ENCODE assay signal across 1 cellular context in genomic region chr1:168709407-168709891, GRCh38.
TF ChIP-seq lines count a peak whose summit lies in the region.

No MANE protein-coding gene starts in this region.

TF ChIP-seq in SK-N-SH, 30 proteins besides CTCF, POLR2A, EP300 and RAD21 (continued from another document):
- no peak for TF ChIP-seq ZBTB33 (IDR thresholded peaks at IDR 0.05; ENCODE audit: borderline replicate concordance, low read depth)
- no peak for TF ChIP-seq REST (IDR thresholded peaks at IDR 0.05; ENCODE audit: low read depth, low read length)
- TF ChIP-seq NRF1 (IDR thresholded peaks at IDR 0.05; ENCODE audit: low read depth, low read length): no peak
- TF ChIP-seq EZH2phosphoT487 (IDR thresholded peaks at IDR 0.05; ENCODE audit: borderline replicate concordance, low read depth): no peak
- TF ChIP-seq USF2 (IDR thresholded peaks at IDR 0.05; ENCODE audit: borderline replicate concordance, low read depth, low read length): no peak
- no peak for TF ChIP-seq RCOR1 (IDR thresholded peaks at IDR 0.05; ENCODE audit: low read length)
- 0 out of 2 replicates have a peak, but pooled peaks have one; percentile 1 for TF ChIP-seq JUND (IDR thresholded peaks at IDR 0.05)
- TF ChIP-seq PBX3 (IDR thresholded peaks at IDR 0.05): 0 out of 2 replicates have a peak, but pooled peaks have one; percentile 1
- TF ChIP-seq FOSL2 (IDR thresholded peaks at IDR 0.05; ENCODE audit: borderline replicate concordance, low read depth): peak; percentile 18; the same call in 1 of the 2 replicates
- no peak for TF ChIP-seq TAF1 (IDR thresholded peaks at IDR 0.05; ENCODE audit: borderline replicate concordance, low read depth, low read length)
- no peak for TF ChIP-seq IRF3 (IDR thresholded peaks at IDR 0.05; ENCODE audit: low read depth, low read length)
